13 cellular contexts compared by ENCODE assay signal in genomic region chr12:11838403-11838802, GRCh38.
DNase-seq lines count a peak whose midpoint lies in the region; ATAC-seq, FAIRE-seq and TF ChIP-seq lines count a peak whose summit lies in the region.
"Had no signal": no experiment of that assay in that cellular context is flagged by ENCODE, and none has a peak within 500 bp of the region (broad histone marks: within the 10 kb centered on the region; RNA-seq: fewer than 3 reads in every experiment).

No MANE protein-coding gene starts in this region.

- peaks cover 11% of the 10 kb centered on the region for H3K36me3 Mint-ChIP-seq in MCF 10A (ENCODE audit: insufficient read depth, unreplicated experiment)

- H3K27me3 ChIP-seq in breast epithelium, result no peaks in the 10 kb centered on the region
- no peaks in the 10 kb centered on the region for H3K27me3 ChIP-seq in pancreas
- no peaks in the 10 kb centered on the region for H3K27me3 ChIP-seq in uterus

- intact Hi-C loops in breast epithelium (cut with DNase I; ENCODE audit: low total_unique reads), result no loop called here
- intact Hi-C loops in MCF 10A (cut with micrococcal nuclease), result loop anchor here (10.0 kb wide), 1 partner anchor 254 kb away; no protein-coding TSS in a partner anchor
- intact Hi-C loops in pancreas (cut with DNase I), result no loop called here
- intact Hi-C loops in uterus (cut with DNase I; ENCODE audit: low total_unique reads), result no loop called here

- FAIRE-seq in pancreas (lab: Jason Lieb, UNC), result no peak
- FAIRE-seq: colon had no signal

- H3K36me3 ChIP-seq in breast epithelium, result no peaks in the 10 kb centered on the region
- no peaks in the 10 kb centered on the region for H3K36me3 ChIP-seq in pancreas
- H3K36me3 ChIP-seq in uterus, result no peaks in the 10 kb centered on the region

- TF ChIP-seq POLR2A in breast epithelium (IDR thresholded peaks at IDR 0.05) (no peak), uterus (IDR thresholded peaks at IDR 0.05) (no peak)

- TF ChIP-seq CTCF in breast epithelium (IDR thresholded peaks at IDR 0.05) (no peak), MCF 10A (IDR thresholded peaks at IDR 0.05; ENCODE audit: unreplicated experiment) (no peak), fibroblast of the aortic adventitia (IDR thresholded peaks at IDR 0.05; ENCODE audit: insufficient read depth, low read length) (no peak), pancreas (IDR thresholded peaks at IDR 0.05) (no peak), uterus (IDR thresholded peaks at IDR 0.05) (no peak)

- H3K9me3 Mint-ChIP-seq in MCF 10A (ENCODE audit: unreplicated experiment), result no peaks in the 10 kb centered on the region
- H3K9me3 Mint-ChIP-seq: WTC11 had no signal

- H3K27ac ChIP-seq in breast epithelium (peak overlapping the region; percentile 64 to 73), pancreas (peak overlapping the region in 3 of 4 donors; percentile 6 to 80 (median 69)), uterus (peak overlapping the region; percentile 22 to 29)

- CTCF ChIA-PET in MCF 10A (lab: Yijun Ruan, JAX), result interaction anchor here (0.6 kb wide), 1 partner anchor 15 kb away, joined by 3 read pairs; no protein-coding TSS in a partner anchor

- peaks cover 26% of the 10 kb centered on the region for H3K4me1 Mint-ChIP-seq in MCF 10A (ENCODE audit: insufficient read depth, unreplicated experiment)

- no peak overlapping the region for H3K27ac Mint-ChIP-seq in MCF 10A (ENCODE audit: low read depth, unreplicated experiment)
- H3K27ac Mint-ChIP-seq: WTC11 had no signal

- H3K4me1 ChIP-seq in breast epithelium (peaks cover 0 to 24% of the 10 kb centered on the region in 2 donors), pancreas (peaks cover 8 to 46% (median 33%) of the 10 kb centered on the region in 3 donors), uterus (peaks cover 0 to 4% of the 10 kb centered on the region in 2 donors)

- peak in 1 of 4 donors; percentile 29 for ATAC-seq in pancreas
- no peak for ATAC-seq in GM18868 (IDR thresholded peaks at IDR 0.05; ENCODE audit: unreplicated experiment)
- ATAC-seq: SK-N-SH treated with all-trans-retinoic acid at 6 μM for 48 hours, WTC11 had no signal

- no peak overlapping the region for H3K4me3 Mint-ChIP-seq in MCF 10A (ENCODE audit: unreplicated experiment)
- H3K4me3 Mint-ChIP-seq: WTC11 had no signal

- BruUV-seq in MCF 10A (replicated peaks; lab: Mats Ljungman, UMichigan), result no TSS peak

- WGBS in pancreas, 2 donors, result 69% methylated on average over 2 of the region's 2 CpGs

- H3K4me3 ChIP-seq in breast epithelium (no peak overlapping the region), fibroblast of the aortic adventitia (ENCODE audit: low read depth, low read length) (no peak overlapping the region), pancreas (no peak overlapping the region), uterus (no peak overlapping the region)

- POLR2A ChIA-PET in MCF 10A (lab: Yijun Ruan, JAX), result no interaction called here

- DNase-seq in breast epithelium (ENCODE audit: low spot score in 2 of 2) (no peak), MCF 10A (ENCODE audit: unreplicated experiment) (no peak), fibroblast of the aortic adventitia (ENCODE audit: low read depth) (peak; percentile 6), pancreas (no peak), uterus (no peak), COLO668 (lab: John Stamatoyannopoulos, UW; ENCODE audit: unreplicated experiment) (no peak), NCI-H2107 (lab: John Stamatoyannopoulos, UW) (no peak)
- DNase-seq: activated effector memory CD4-positive, alpha-beta T cell treated with anti-CD3 and anti-CD28 coated beads, Interleukin-2, amount 50 U/mL, for 16 hours; NCI-H1417 treated with DMSO at 0.1 percent for 48 hours had no signal

- no peaks in the 10 kb centered on the region for H3K9me3 ChIP-seq in breast epithelium
- H3K9me3 ChIP-seq in pancreas, result no peaks in the 10 kb centered on the region
- no peaks in the 10 kb centered on the region for H3K9me3 ChIP-seq in uterus

- H3K27me3 Mint-ChIP-seq in MCF 10A (ENCODE audit: insufficient read depth, unreplicated experiment), result no peaks in the 10 kb centered on the region
